ENCODE assay signal across 9 cellular contexts in the genomic region with DNA sequence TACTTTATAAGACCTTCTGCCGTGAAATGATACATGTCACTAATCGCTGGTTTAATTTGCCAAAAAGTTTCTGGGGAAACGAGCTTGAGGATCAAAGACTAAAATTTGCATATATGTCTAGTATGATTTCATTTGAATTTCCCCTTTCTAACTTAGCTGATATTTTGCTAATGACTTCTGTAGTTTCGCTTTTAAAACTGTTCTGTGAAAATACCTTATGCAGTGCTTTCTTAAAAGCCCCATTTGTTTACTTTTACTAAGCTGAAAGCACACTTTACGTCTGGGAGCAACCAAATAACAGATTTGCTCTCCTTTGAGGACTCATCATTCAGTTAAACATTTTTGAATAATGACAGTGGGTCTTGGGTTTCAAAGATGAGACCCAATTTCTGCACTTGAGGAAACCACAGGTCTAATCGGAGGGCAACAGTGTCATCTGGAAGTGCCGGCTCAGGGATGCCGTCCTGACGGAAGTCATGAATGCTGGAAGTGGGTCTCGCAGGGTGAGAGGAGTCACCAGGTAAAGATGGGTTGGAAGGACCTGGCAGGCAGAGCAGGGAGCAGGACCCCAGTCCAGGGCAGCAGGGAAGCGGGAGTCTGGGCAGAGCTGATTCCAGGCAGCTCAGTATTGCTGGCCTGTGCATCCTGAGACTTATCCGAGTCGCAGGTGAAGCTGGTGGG. TPM values are rescaled to one million over a fixed set of nuclear protein-coding genes. Genes with fewer than 3 reads are reported as not detected.
DNase-seq lines count a peak whose midpoint lies in the region; ATAC-seq and TF ChIP-seq lines count a peak whose summit lies in the region.
"Had no signal": no experiment of that assay in that cellular context is flagged by ENCODE, and none has a peak within 500 bp of the region (broad histone marks: within the 10 kb centered on the region; RNA-seq: fewer than 3 reads in every experiment).

No MANE protein-coding gene starts in this region.

- peaks cover 31% of the 10 kb centered on the region for H3K4me1 Mint-ChIP-seq in activated CD4-positive, alpha-beta T cell treated with anti-CD3 and anti-CD28 coated beads, Interleukin-2, amount 10 ng/mL, durations not matched to agents 7 days and 5 days
- peaks cover 22% of the 10 kb centered on the region for H3K4me1 Mint-ChIP-seq in activated CD4-positive, alpha-beta memory T cell treated with anti-CD3 and anti-CD28 coated beads, Interleukin-2, amount 10 ng/mL, durations not matched to agents 7 days and 5 days
- peaks cover 75% of the 10 kb centered on the region for H3K4me1 Mint-ChIP-seq in stimulated activated naive CD8-positive, alpha-beta T cell treated with anti-CD3 and anti-CD28 coated beads, Interleukin-15, Interleukin-2, amounts not matched to agents 100 ng/mL and 50 ng/mL, for 24 hours (ENCODE audit: low read depth)

- no peak for TF ChIP-seq POLR2A in gastrocnemius medialis (IDR thresholded peaks at IDR 0.05)

- no peaks in the 10 kb centered on the region for H3K9me3 Mint-ChIP-seq in activated CD4-positive, alpha-beta T cell treated with anti-CD3 and anti-CD28 coated beads, Interleukin-2, amount 10 ng/mL, durations not matched to agents 7 days and 5 days
- H3K9me3 Mint-ChIP-seq in activated CD4-positive, alpha-beta memory T cell treated with anti-CD3 and anti-CD28 coated beads, Interleukin-2, amount 10 ng/mL, durations not matched to agents 7 days and 5 days = no peaks in the 10 kb centered on the region
- H3K9me3 Mint-ChIP-seq in stimulated activated naive CD8-positive, alpha-beta T cell treated with anti-CD3 and anti-CD28 coated beads, Interleukin-15, Interleukin-2, amounts not matched to agents 100 ng/mL and 50 ng/mL, for 24 hours = no peaks in the 10 kb centered on the region

- H3K27ac ChIP-seq in gastrocnemius medialis = no peak overlapping the region

- H3K27ac Mint-ChIP-seq in activated CD4-positive, alpha-beta T cell treated with anti-CD3 and anti-CD28 coated beads, Interleukin-2, amount 10 ng/mL, durations not matched to agents 7 days and 5 days = peak overlapping the region; percentile 61
- H3K27ac Mint-ChIP-seq in activated CD4-positive, alpha-beta memory T cell treated with anti-CD3 and anti-CD28 coated beads, Interleukin-2, amount 10 ng/mL, durations not matched to agents 7 days and 5 days = peak overlapping the region; percentile 5
- H3K27ac Mint-ChIP-seq in stimulated activated naive CD8-positive, alpha-beta T cell treated with anti-CD3 and anti-CD28 coated beads, Interleukin-15, Interleukin-2, amounts not matched to agents 100 ng/mL and 50 ng/mL, for 24 hours = peak overlapping the region; percentile 78

- H3K36me3 Mint-ChIP-seq in activated CD4-positive, alpha-beta T cell treated with anti-CD3 and anti-CD28 coated beads, Interleukin-2, amount 10 ng/mL, durations not matched to agents 7 days and 5 days (ENCODE audit: low read depth) = no peaks in the 10 kb centered on the region
- no peaks in the 10 kb centered on the region for H3K36me3 Mint-ChIP-seq in activated CD4-positive, alpha-beta memory T cell treated with anti-CD3 and anti-CD28 coated beads, Interleukin-2, amount 10 ng/mL, durations not matched to agents 7 days and 5 days (ENCODE audit: low read depth)
- H3K36me3 Mint-ChIP-seq in stimulated activated naive CD8-positive, alpha-beta T cell treated with anti-CD3 and anti-CD28 coated beads, Interleukin-15, Interleukin-2, amounts not matched to agents 100 ng/mL and 50 ng/mL, for 24 hours (ENCODE audit: low read depth) = no peaks in the 10 kb centered on the region

- ATAC-seq in HG02840 (IDR thresholded peaks at IDR 0.05; ENCODE audit: low FRiP score, unreplicated experiment) = peak; percentile 51
- no peak for ATAC-seq in gastrocnemius medialis
- ATAC-seq: PC-3 had no signal

- intact Hi-C loops in gastrocnemius medialis (cut with DNase I; ENCODE audit: low total_unique reads) = no loop called here

- POLR2A ChIA-PET in activated CD4-positive, alpha-beta T cell treated with anti-CD3 and anti-CD28 coated beads, Interleukin-2, amount 10 ng/mL, durations not matched to agents 7 days and 5 days (lab: Charles Lee) = no interaction called here
- POLR2A ChIA-PET in activated CD4-positive, alpha-beta memory T cell treated with anti-CD3 and anti-CD28 coated beads, Interleukin-2, amount 10 ng/mL, durations not matched to agents 7 days and 5 days (lab: Charles Lee) = interaction anchor here (0.7 to 1.3 kb wide), 2 partner anchors 11 to 22 kb away, joined by 3 read pairs; no protein-coding TSS in a partner anchor

- H3K27me3 ChIP-seq in gastrocnemius medialis = no peaks in the 10 kb centered on the region

- no peaks in the 10 kb centered on the region for H3K9me3 ChIP-seq in gastrocnemius medialis

- no peak overlapping the region for H3K4me3 ChIP-seq in gastrocnemius medialis

- no peak for TF ChIP-seq CTCF in gastrocnemius medialis (IDR thresholded peaks at IDR 0.05 in 4 of 5, conservative IDR thresholded peaks at IDR 0.05 in 1 of 5)

- no peaks in the 10 kb centered on the region for H3K27me3 Mint-ChIP-seq in activated CD4-positive, alpha-beta T cell treated with anti-CD3 and anti-CD28 coated beads, Interleukin-2, amount 10 ng/mL, durations not matched to agents 7 days and 5 days
- peaks cover 3% of the 10 kb centered on the region for H3K27me3 Mint-ChIP-seq in activated CD4-positive, alpha-beta memory T cell treated with anti-CD3 and anti-CD28 coated beads, Interleukin-2, amount 10 ng/mL, durations not matched to agents 7 days and 5 days
- peaks cover 11% of the 10 kb centered on the region for H3K27me3 Mint-ChIP-seq in stimulated activated naive CD8-positive, alpha-beta T cell treated with anti-CD3 and anti-CD28 coated beads, Interleukin-15, Interleukin-2, amounts not matched to agents 100 ng/mL and 50 ng/mL, for 24 hours

- no peak for DNase-seq in activated CD4-positive, alpha-beta T cell treated with anti-CD3 and anti-CD28 coated beads, Interleukin-2, amount 10 ng/mL, durations not matched to agents 7 days and 5 days
- DNase-seq in activated CD4-positive, alpha-beta T cell treated with anti-CD3 and anti-CD28 coated beads for 1 hour = no peak
- DNase-seq in activated CD4-positive, alpha-beta memory T cell treated with anti-CD3 and anti-CD28 coated beads, Interleukin-2, amount 10 ng/mL, durations not matched to agents 7 days and 5 days = no peak
- no peak for DNase-seq in NCI-H1436 treated with DMSO at 0.1 percent for 48 hours (lab: John Stamatoyannopoulos, UW)
- no peak for DNase-seq in stimulated activated CD4-positive, alpha-beta T cell treated with anti-CD3 and anti-CD28 coated beads, Interleukin-1b, Interleukin-23, amount 100 ng/mL, for 48 hours
- DNase-seq in gastrocnemius medialis = no peak
- DNase-seq: PC-3 had no signal

- H3K36me3 ChIP-seq in gastrocnemius medialis = no peaks in the 10 kb centered on the region

- peak overlapping the region; percentile 40 for H3K4me3 Mint-ChIP-seq in activated CD4-positive, alpha-beta T cell treated with anti-CD3 and anti-CD28 coated beads, Interleukin-2, amount 10 ng/mL, durations not matched to agents 7 days and 5 days
- peak overlapping the region; percentile 58 for H3K4me3 Mint-ChIP-seq in activated CD4-positive, alpha-beta memory T cell treated with anti-CD3 and anti-CD28 coated beads, Interleukin-2, amount 10 ng/mL, durations not matched to agents 7 days and 5 days
- H3K4me3 Mint-ChIP-seq in stimulated activated naive CD8-positive, alpha-beta T cell treated with anti-CD3 and anti-CD28 coated beads, Interleukin-15, Interleukin-2, amounts not matched to agents 100 ng/mL and 50 ng/mL, for 24 hours = peak overlapping the region; percentile 78

- H3K4me1 ChIP-seq in gastrocnemius medialis = no peaks in the 10 kb centered on the region

- in situ Hi-C loops in gastrocnemius medialis (cut with MboI; ENCODE audit: low sequenced_read_pairs in 4 of 4) = no loop called here

- CTCF ChIA-PET in activated CD4-positive, alpha-beta T cell treated with anti-CD3 and anti-CD28 coated beads, Interleukin-2, amount 10 ng/mL, durations not matched to agents 7 days and 5 days (lab: Charles Lee) = no interaction called here
- CTCF ChIA-PET in activated CD4-positive, alpha-beta memory T cell treated with anti-CD3 and anti-CD28 coated beads, Interleukin-2, amount 10 ng/mL, durations not matched to agents 7 days and 5 days (lab: Charles Lee) = interaction anchor here (0.6 to 1.1 kb wide), 3 partner anchors 32 to 215 kb away, joined by 3 to 5 read pairs (median 3); no protein-coding TSS in a partner anchor

RNA-seq across cellular contexts. Expression of a gene that starts 33.2 kb away (rescaled TPM):
- 1 to 10 TPM; 2.8 to 3.6 TPM for total RNA-seq in activated CD4-positive, alpha-beta T cell treated with anti-CD3 and anti-CD28 coated beads, Interleukin-2, amount 10 ng/mL, durations not matched to agents 7 days and 5 days
- 1 to 10 TPM; 2.3 to 2.9 TPM for total RNA-seq in activated CD4-positive, alpha-beta memory T cell treated with anti-CD3 and anti-CD28 coated beads, Interleukin-2, amount 10 ng/mL, durations not matched to agents 7 days and 5 days
- 1 to 10 TPM; 2.3 to 7.7 (median 4.4) TPM for total RNA-seq in gastrocnemius medialis

Comparison
In these comparisons a context has a peak if more than half of its experiments do, and no peak if none do; other contexts are left out.
1. H3K27ac Mint-ChIP-seq: peak in every context shown above with its lines; median percentile 78 in stimulated activated naive CD8-positive, alpha-beta T cell treated with anti-CD3 and anti-CD28 coated beads, Interleukin-15, Interleukin-2, amounts not matched to agents 100 ng/mL and 50 ng/mL, for 24 hours; 61 in activated CD4-positive, alpha-beta T cell treated with anti-CD3 and anti-CD28 coated beads, Interleukin-2, amount 10 ng/mL, durations not matched to agents 7 days and 5 days; 5 in activated CD4-positive, alpha-beta memory T cell treated with anti-CD3 and anti-CD28 coated beads, Interleukin-2, amount 10 ng/mL, durations not matched to agents 7 days and 5 days.